Comparison of ENCODE assay signal across 16 cellular contexts in the genomic region with DNA sequence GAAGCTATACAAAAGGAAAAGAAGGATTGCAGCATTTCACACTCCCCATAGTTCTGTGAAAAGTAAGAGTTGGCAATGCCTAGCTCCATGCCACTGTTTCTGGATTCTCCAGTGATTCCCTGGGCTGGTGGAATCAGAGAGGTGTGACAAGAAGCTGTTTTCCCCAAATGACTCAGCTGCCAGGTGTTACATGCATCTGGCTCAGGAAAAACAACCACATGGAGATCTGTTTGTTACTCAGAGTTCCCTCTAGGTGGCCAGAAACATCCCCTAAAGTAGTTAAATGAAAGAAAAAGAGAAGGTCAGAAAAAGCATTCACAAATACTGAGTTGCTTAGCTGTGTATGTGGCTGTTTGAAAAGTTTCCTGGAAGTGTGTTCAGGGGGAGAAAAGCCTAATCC.
DNase-seq lines count a peak whose midpoint lies in the region; ATAC-seq and TF ChIP-seq lines count a peak whose summit lies in the region.
"Had no signal": no experiment of that assay in that cellular context is flagged by ENCODE, and none has a peak within 500 bp of the region (broad histone marks: within the 10 kb centered on the region; RNA-seq: fewer than 3 reads in every experiment).

No MANE protein-coding gene starts in this region.

- no peaks in the 10 kb centered on the region for H3K4me1 ChIP-seq in HAP-1
- H3K4me1 ChIP-seq: SJCRH30 had no signal

- ATAC-seq in HG02870 (IDR thresholded peaks at IDR 0.05; ENCODE audit: unreplicated experiment), result peak; percentile 69
- ATAC-seq: HepG2 had no signal

- H3K4me3 Mint-ChIP-seq in progenitor cell of endocrine pancreas (ENCODE audit: low read depth), result no peak overlapping the region

- no peak overlapping the region for H3K4me3 ChIP-seq in HAP-1
- H3K4me3 ChIP-seq: SJCRH30 had no signal

- no peaks in the 10 kb centered on the region for H3K36me3 Mint-ChIP-seq in progenitor cell of endocrine pancreas (ENCODE audit: insufficient read depth)

- H3K27me3 ChIP-seq in HAP-1 (ENCODE audit: low read depth), result peaks cover 5% of the 10 kb centered on the region; the same call in 1 of the 2 replicates
- H3K27me3 ChIP-seq: SJCRH30 had no signal

- H3K9me3 Mint-ChIP-seq in progenitor cell of endocrine pancreas (ENCODE audit: low read depth), result no peaks in the 10 kb centered on the region

- H3K9me3 ChIP-seq in HAP-1, result no peaks in the 10 kb centered on the region
- H3K9me3 ChIP-seq: SJCRH30 had no signal

- peak; percentile 22 to 29 for DNase-seq in NCI-H526 (lab: John Stamatoyannopoulos, UW)
- no peak for DNase-seq in NCI-H526 treated with DMSO at 0.1 percent for 48 hours (lab: John Stamatoyannopoulos, UW)
- peak; percentile 25 for DNase-seq in SW480 (ENCODE audit: low spot score)
- DNase-seq in progenitor cell of endocrine pancreas (ENCODE audit: low spot score, unreplicated experiment), result no peak
- no peak for DNase-seq in HAP-1 (ENCODE audit: low spot score in 2 of 2)
- DNase-seq in RPMI8226, result no peak
- no peak for DNase-seq in activated naive CD4-positive, alpha-beta T cell treated with anti-CD3 and anti-CD28 coated beads, Interleukin-2, amount 50 U/mL, for 16 hours
- DNase-seq: activated CD4-positive, alpha-beta T cell treated with anti-CD3 and anti-CD28 coated beads for 4 hours; activated gamma-delta T cell; DMS79 treated with DMSO at 0.1 percent for 48 hours; NCI-H345; nucleus accumbens; SJCRH30; stimulated activated naive CD4-positive, alpha-beta T cell had no signal

- in situ Hi-C loops in HAP-1 (cut with MboI; ENCODE audit: low sequenced_read_pairs), result no loop called here

- no peaks in the 10 kb centered on the region for H3K4me1 Mint-ChIP-seq in progenitor cell of endocrine pancreas (ENCODE audit: low read depth)

- peak; percentile 20 for TF ChIP-seq CTCF in progenitor cell of endocrine pancreas (IDR thresholded peaks at IDR 0.05; ENCODE audit: unreplicated experiment)

- H3K27ac Mint-ChIP-seq in progenitor cell of endocrine pancreas, result no peak overlapping the region

- no peaks in the 10 kb centered on the region for H3K36me3 ChIP-seq in HAP-1 (replicated peaks)
- H3K36me3 ChIP-seq: SJCRH30 had no signal

- peaks cover 26% of the 10 kb centered on the region for H3K27me3 Mint-ChIP-seq in progenitor cell of endocrine pancreas

Comparison
In these comparisons a context has a peak if more than half of its experiments do, and no peak if none do; other contexts are left out.
1. DNase-seq: peak in NCI-H526 (2 of 2) and SW480 (single experiment); none in NCI-H526 treated with DMSO at 0.1 percent for 48 hours (single experiment), progenitor cell of endocrine pancreas (single experiment), HAP-1 (0 of 2), RPMI8226 (single experiment) and activated naive CD4-positive, alpha-beta T cell treated with anti-CD3 and anti-CD28 coated beads, Interleukin-2, amount 50 U/mL, for 16 hours (single experiment).